ENCODE assay signal across 10 cellular contexts in genomic region chr3:101848326-101848725, GRCh38. TPM values are rescaled to one million over a fixed set of nuclear protein-coding genes. Genes with fewer than 3 reads are reported as not detected.
DNase-seq lines count a peak whose midpoint lies in the region; FAIRE-seq and TF ChIP-seq lines count a peak whose summit lies in the region.
"Had no signal": no experiment of that assay in that cellular context is flagged by ENCODE, and none has a peak within 500 bp of the region (broad histone marks: within the 10 kb centered on the region; RNA-seq: fewer than 3 reads in every experiment).

No MANE protein-coding gene starts in this region.

- intact Hi-C loops in kidney (cut with DNase I): no loop called here
- intact Hi-C loops in spleen (cut with DNase I; ENCODE audit: low total_unique reads): no loop called here
- intact Hi-C loops in lower leg skin (cut with DNase I; ENCODE audit: low total_unique reads): no loop called here

- WGBS in HUES64: 90% methylated on average over 3 of the region's 3 CpGs
- WGBS in spleen, 5 donors: 69 to 82% (median 77%) methylated on average over 3 of the region's 3 CpGs
- WGBS in lower leg skin, 2 donors: 23 to 31% methylated on average over 3 of the region's 3 CpGs

- no peak for TF ChIP-seq POLR2A in spleen (IDR thresholded peaks at IDR 0.05)
- no peak for TF ChIP-seq POLR2A in lower leg skin (IDR thresholded peaks at IDR 0.05)

- H3K9me3 Mint-ChIP-seq in activated CD4-positive, alpha-beta memory T cell treated with anti-CD3 and anti-CD28 coated beads, Interleukin-2, amount 10 ng/mL, durations not matched to agents 7 days and 5 days: no peaks in the 10 kb centered on the region

- H3K4me1 Mint-ChIP-seq in activated CD4-positive, alpha-beta memory T cell treated with anti-CD3 and anti-CD28 coated beads, Interleukin-2, amount 10 ng/mL, durations not matched to agents 7 days and 5 days: peaks cover 38% of the 10 kb centered on the region

- H3K27ac ChIP-seq in HUES64 (ENCODE audit: low read depth, low read length): peak overlapping the region; percentile 95; the same call in 1 of the 2 replicates
- peak overlapping the region; percentile 94 to 99 for H3K27ac ChIP-seq in kidney (ENCODE audit: low read depth in 2 of 2, low read length in 2 of 2)
- H3K27ac ChIP-seq in spleen: peak overlapping the region; percentile 98 to 100 (median 100)

- H3K9ac ChIP-seq in HUES64 (ENCODE audit: low read depth, low read length): peak overlapping the region; percentile 62
- H3K9ac ChIP-seq in kidney (ENCODE audit: low read length in 2 of 2): peak overlapping the region; percentile 76 to 80

- H3K36me3 ChIP-seq in HUES64 (ENCODE audit: insufficient read depth, low read length) (peaks cover 17% of the 10 kb centered on the region), kidney (ENCODE audit: control insufficient read depth in 1 of 2, insufficient read depth in 2 of 2, low read length in 2 of 2) (peaks cover 12% of the 10 kb centered on the region in 2 donors), spleen (peaks cover 3 to 17% (median 14%) of the 10 kb centered on the region in 6 donors)

- H3K4me3 ChIP-seq in HUES64 (ENCODE audit: low read length): peak overlapping the region; percentile 66
- peak overlapping the region; percentile 64 to 65 for H3K4me3 ChIP-seq in kidney (ENCODE audit: low read length in 2 of 2)
- peak overlapping the region in 6 of 8 donors; percentile 68 to 79 (median 74) for H3K4me3 ChIP-seq in spleen
- H3K4me3 ChIP-seq in lower leg skin (ENCODE audit: low read depth, poor library complexity, severe bottlenecking): no peak overlapping the region

- no peaks in the 10 kb centered on the region for H3K9me3 ChIP-seq in HUES64 (ENCODE audit: insufficient read depth, low read depth, low read length)
- no peaks in the 10 kb centered on the region for H3K9me3 ChIP-seq in kidney (ENCODE audit: control insufficient read depth in 1 of 2, low read length in 2 of 2)
- H3K9me3 ChIP-seq in spleen: no peaks in the 10 kb centered on the region

- in situ Hi-C loops in G401 (cut with HindIII; ENCODE audit: low sequenced_read_pairs): no loop called here

- DNase-seq in activated CD4-positive, alpha-beta memory T cell treated with anti-CD3 and anti-CD28 coated beads, Interleukin-2, amount 10 ng/mL, durations not matched to agents 7 days and 5 days: no peak
- no peak for DNase-seq in kidney
- DNase-seq in spleen: no peak
- DNase-seq in G401 (ENCODE audit: low spot score): no peak
- no peak for DNase-seq in lower leg skin (ENCODE audit: low spot score in 2 of 2)
- DNase-seq in GM20000 (ENCODE audit: low spot score): no peak
- no peak for DNase-seq in kidney tubule cell (ENCODE audit: low spot score)
- DNase-seq: activated effector memory CD4-positive, alpha-beta T cell treated with Interleukin-2 at 50 U/mL for 16 hours; NCI-H187 treated with DMSO at 0.1 percent for 48 hours had no signal

- H3K27me3 ChIP-seq in HUES64 (ENCODE audit: insufficient read depth, low read length) (no peaks in the 10 kb centered on the region), spleen (replicated peaks in 1 of 7) (no peaks in the 10 kb centered on the region)

- TF ChIP-seq CTCF in kidney (IDR thresholded peaks at IDR 0.05; ENCODE audit: borderline replicate concordance, extremely low read depth, insufficient read depth): no peak
- TF ChIP-seq CTCF in spleen (IDR thresholded peaks at IDR 0.05 in 8 of 11, conservative IDR thresholded peaks at IDR 0.05 in 3 of 11): no peak
- no peak for TF ChIP-seq CTCF in lower leg skin (IDR thresholded peaks at IDR 0.05)
- no peak for TF ChIP-seq CTCF in GM20000 (IDR thresholded peaks at IDR 0.05; ENCODE audit: extremely low read depth, missing control alignments)

- CTCF ChIA-PET in activated CD4-positive, alpha-beta memory T cell treated with anti-CD3 and anti-CD28 coated beads, Interleukin-2, amount 10 ng/mL, durations not matched to agents 7 days and 5 days (lab: Charles Lee): interaction anchor here (1.0 to 1.9 kb wide), 4 partner anchors 9 to 30 kb away, joined by 3 to 10 read pairs (median 4); no protein-coding TSS in a partner anchor

- no peaks in the 10 kb centered on the region for H3K27me3 Mint-ChIP-seq in activated CD4-positive, alpha-beta memory T cell treated with anti-CD3 and anti-CD28 coated beads, Interleukin-2, amount 10 ng/mL, durations not matched to agents 7 days and 5 days

- POLR2A ChIA-PET in activated CD4-positive, alpha-beta memory T cell treated with anti-CD3 and anti-CD28 coated beads, Interleukin-2, amount 10 ng/mL, durations not matched to agents 7 days and 5 days (lab: Charles Lee): interaction anchor here (1.5 to 13.1 kb wide), 13 partner anchors 10 to 375 kb away, joined by 3 to 374 read pairs (median 19); partner anchors contain the start of gene ZBTB11

- peak overlapping the region; percentile 98 for H3K4me3 Mint-ChIP-seq in activated CD4-positive, alpha-beta memory T cell treated with anti-CD3 and anti-CD28 coated beads, Interleukin-2, amount 10 ng/mL, durations not matched to agents 7 days and 5 days

- peaks cover 49% of the 10 kb centered on the region for H3K36me3 Mint-ChIP-seq in activated CD4-positive, alpha-beta memory T cell treated with anti-CD3 and anti-CD28 coated beads, Interleukin-2, amount 10 ng/mL, durations not matched to agents 7 days and 5 days (ENCODE audit: low read depth)

- peak overlapping the region; percentile 77 for H3K27ac Mint-ChIP-seq in activated CD4-positive, alpha-beta memory T cell treated with anti-CD3 and anti-CD28 coated beads, Interleukin-2, amount 10 ng/mL, durations not matched to agents 7 days and 5 days

- H3K4me1 ChIP-seq in HUES64 (ENCODE audit: insufficient read depth, low read length) (peaks cover 23% of the 10 kb centered on the region), kidney (ENCODE audit: control insufficient read depth in 1 of 2, insufficient read depth in 1 of 2, low read depth in 1 of 2, low read length in 2 of 2) (peaks cover 0 to 7% of the 10 kb centered on the region in 2 donors), spleen (peaks cover 16 to 54% (median 36%) of the 10 kb centered on the region in 6 donors)

- FAIRE-seq in kidney (lab: Jason Lieb, UNC): no peak

RNA-seq across cellular contexts. Expression of gene NFKBIZ, which starts 1.0 kb away (rescaled TPM):
- polyA plus RNA-seq in HUES64 (2013, experiment 1 of 2): 3.7 TPM
- polyA plus RNA-seq in HUES64 (2013, experiment 2 of 2): 4.5 TPM
- 10 to 100 TPM; 76.5 to 81.3 TPM for total RNA-seq in activated CD4-positive, alpha-beta memory T cell treated with anti-CD3 and anti-CD28 coated beads, Interleukin-2, amount 10 ng/mL, durations not matched to agents 7 days and 5 days
- total RNA-seq in kidney (196 TPM), spleen (100 to 1,000 TPM in 3 of 7 donors, 10 to 100 TPM in 4; 59.4 to 220 (median 96.4) TPM), lower leg skin (100 to 1,000 TPM; 155 to 440 (median 310) TPM)
- polyA plus RNA-seq in kidney (ENCODE audit: insufficient read depth, low read depth, low replicate concordance) (6.7 TPM), spleen (10 to 100 TPM; 11.6 to 12.1 (median 11.7) TPM)
- 4.7 and 15.7 TPM in 2 replicates for total RNA-seq in G401 (2014; rRNA removed; shearing (Covaris generic))
